In genomic region chr2:9548506-9548905, GRCh38 we compare ENCODE assay signal across 8 cellular contexts. TPM values are rescaled to one million over a fixed set of nuclear protein-coding genes. Genes with fewer than 3 reads are reported as not detected.
DNase-seq lines count a peak whose midpoint lies in the region; ATAC-seq and TF ChIP-seq lines count a peak whose summit lies in the region.

No MANE protein-coding gene starts in this region.

- no peaks in the 10 kb centered on the region for H3K27me3 ChIP-seq in BLaER1 treated with 17β-estradiol and CSF1 and Interleukin-3, amounts not matched to agents 10 nM and 100 nM

- H3K4me1 Mint-ChIP-seq in brain = peaks cover 76% of the 10 kb centered on the region

- peak overlapping the region; percentile 68 to 99 (median 97) for H3K27ac ChIP-seq in BLaER1 treated with 17β-estradiol and CSF1 and Interleukin-3, amounts not matched to agents 10 nM and 100 nM

- peaks cover 8% of the 10 kb centered on the region for H3K36me3 Mint-ChIP-seq in brain

- H3K4me2 ChIP-seq in BLaER1 treated with 17β-estradiol and CSF1 and Interleukin-3, amounts not matched to agents 10 nM and 100 nM = peak overlapping the region; percentile 75 to 98 (median 92)

- peak overlapping the region in 8 of 10 experiments; percentile 29 to 51 (median 38); a peak in 15 of 20 replicates for H3K4me3 ChIP-seq in BLaER1 treated with 17β-estradiol and CSF1 and Interleukin-3, amounts not matched to agents 10 nM and 100 nM

- no peak for TF ChIP-seq CTCF in brain (conservative IDR thresholded peaks at IDR 0.05)

- no peaks in the 10 kb centered on the region for H3K9me3 ChIP-seq in BLaER1 treated with 17β-estradiol and CSF1 and Interleukin-3, amounts not matched to agents 10 nM and 100 nM (replicated peaks in 1 of 11)

- H3K9ac ChIP-seq in BLaER1 treated with 17β-estradiol and CSF1 and Interleukin-3, amounts not matched to agents 10 nM and 100 nM = peak overlapping the region; percentile 80 to 99 (median 95); a peak in 21 of 22 replicates

- H3K4me1 ChIP-seq in BLaER1 treated with 17β-estradiol and CSF1 and Interleukin-3, amounts not matched to agents 10 nM and 100 nM = peaks cover 91 to 100% (median 96%) of the 10 kb centered on the region in 10 experiments

- ATAC-seq in GM19438 (IDR thresholded peaks at IDR 0.05; ENCODE audit: low read depth, unreplicated experiment) (peak; percentile 37), HG03354 (IDR thresholded peaks at IDR 0.05; ENCODE audit: poor library complexity, severe bottlenecking, unreplicated experiment) (peak; percentile 61)

- peaks cover 0 to 96% (median 29%) of the 10 kb centered on the region in 11 experiments; a peak in 15 of 22 replicates for H4K20me1 ChIP-seq in BLaER1 treated with 17β-estradiol and CSF1 and Interleukin-3, amounts not matched to agents 10 nM and 100 nM

- H3K4me3 Mint-ChIP-seq in brain = peak overlapping the region in 1 of 5 experiments; percentile 45

- peaks cover 0 to 50% (median 12%) of the 10 kb centered on the region in 11 experiments; a peak in 10 of 22 replicates for H3K36me3 ChIP-seq in BLaER1 treated with 17β-estradiol and CSF1 and Interleukin-3, amounts not matched to agents 10 nM and 100 nM

- peak overlapping the region in 3 of 5 experiments; percentile 14 to 52 (median 38) for H3K27ac Mint-ChIP-seq in brain

- DNase-seq in epidermal melanocyte (ENCODE audit: insufficient read length, low spot score) (no peak), NCI-H2107 treated with DMSO at 0.1 percent for 48 hours (lab: John Stamatoyannopoulos, UW; ENCODE audit: unreplicated experiment) (no peak), LoVo (ENCODE audit: low spot score) (no peak), NCI-H2227 treated with DMSO at 0.1 percent for 48 hours (lab: John Stamatoyannopoulos, UW) (no peak)

- H3K27me3 Mint-ChIP-seq in brain = no peaks in the 10 kb centered on the region

- no peaks in the 10 kb centered on the region for H3K9me3 Mint-ChIP-seq in brain

RNA-seq across cellular contexts. Expression of gene ADAM17, which starts 7.1 kb away (rescaled TPM):
- 7.2 TPM for polyA plus RNA-seq in brain (ENCODE audit: insufficient read depth, low read depth, low replicate concordance)
